In the genomic region with DNA sequence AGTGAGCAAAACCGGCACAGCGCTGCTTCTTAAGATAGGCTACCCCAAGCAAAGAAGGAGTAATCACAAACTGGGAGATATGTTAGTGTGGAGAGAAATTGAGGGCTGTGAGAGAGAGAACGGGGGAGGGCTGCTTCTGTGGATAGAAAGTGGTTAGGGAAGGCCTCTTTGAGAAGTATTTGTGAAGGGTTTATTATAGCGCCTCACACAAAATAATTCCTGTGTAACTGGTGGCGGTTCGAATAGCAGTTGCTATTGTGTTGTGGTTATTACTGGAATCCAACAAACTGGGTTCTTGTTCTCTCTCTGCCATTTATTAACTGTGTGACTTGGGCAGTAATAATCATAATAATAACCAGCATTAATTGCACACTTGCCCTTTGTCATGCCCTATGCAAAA, we compare ENCODE assay signal across 18 cellular contexts.
"Had no signal": no experiment of that assay in that cellular context is flagged by ENCODE, and none has a peak within 500 bp of the region (broad histone marks: within the 10 kb centered on the region; RNA-seq: fewer than 3 reads in every experiment).

No MANE protein-coding gene starts in this region.

- H3K27me3 ChIP-seq: sigmoid colon, vagina had no signal

- ATAC-seq: activated CD8-positive, alpha-beta memory T cell treated with anti-CD3 and anti-CD28 coated beads, Interleukin-2, amount 10 ng/mL, durations not matched to agents 7 days and 5 days; activated naive CD4-positive, alpha-beta T cell treated with anti-CD3 and anti-CD28 coated beads, Interleukin-2, amount 50 U/mL, for 72 hours; effector memory CD8-positive, alpha-beta T cell; left colon; psoas muscle had no signal

- H3K4me3 ChIP-seq: lung, psoas muscle, sigmoid colon, vagina had no signal

- H3K9me3 ChIP-seq: psoas muscle, sigmoid colon, vagina had no signal

- H3K4me3 Mint-ChIP-seq: activated CD8-positive, alpha-beta memory T cell treated with anti-CD3 and anti-CD28 coated beads, Interleukin-2, amount 10 ng/mL, durations not matched to agents 7 days and 5 days; activated T-helper 1 cell treated with anti-CD3 and anti-CD28 coated beads, Interleukin-12 subunit alpha, Interleukin-12 subunit beta, Interleukin-2, Interleukin-4 antibody, amounts not matched to agents 30 ng/mL and 10 ng/mL and 1 ng/mL, durations not matched to agents 14 hours and 24 hours and 36 hours; dendritic cell treated with granulocyte-macrophage colony-stimulating factor and Interleukin-4, amounts not matched to agents 40 ng/mL and 50 ng/mL, for 4 days; effector memory CD8-positive, alpha-beta T cell; nephron had no signal

- DNase-seq: activated CD4-positive, alpha-beta T cell treated with anti-CD3 and anti-CD28 coated beads, Interleukin-2, amount 50 U/mL, for 48 hours; activated CD4-positive, CD25-positive, alpha-beta regulatory T cell; activated CD8-positive, alpha-beta memory T cell treated with anti-CD3 and anti-CD28 coated beads, Interleukin-2, amount 10 ng/mL, durations not matched to agents 7 days and 5 days; cerebellar nuclear complex; effector memory CD8-positive, alpha-beta T cell; left colon; midbrain; psoas muscle; sigmoid colon; stimulated activated CD4-positive, alpha-beta T cell treated with anti-CD3 and anti-CD28 coated beads, Interleukin-2, amount 100 ng/mL, for 48 hours; stimulated activated CD8-positive, alpha-beta memory T cell treated with anti-CD3 and anti-CD28 coated beads, Interleukin-4, amount 100 ng/mL, for 48 hours had no signal

- H3K27ac Mint-ChIP-seq: activated CD8-positive, alpha-beta memory T cell treated with anti-CD3 and anti-CD28 coated beads, Interleukin-2, amount 10 ng/mL, durations not matched to agents 7 days and 5 days; activated T-helper 1 cell treated with anti-CD3 and anti-CD28 coated beads, Interleukin-12 subunit alpha, Interleukin-12 subunit beta, Interleukin-2, Interleukin-4 antibody, amounts not matched to agents 30 ng/mL and 10 ng/mL and 1 ng/mL, durations not matched to agents 14 hours and 24 hours and 36 hours; dendritic cell treated with granulocyte-macrophage colony-stimulating factor and Interleukin-4, amounts not matched to agents 40 ng/mL and 50 ng/mL, for 4 days; nephron had no signal

- H3K4me1 ChIP-seq: psoas muscle had no signal

- H3K27me3 Mint-ChIP-seq: activated CD8-positive, alpha-beta memory T cell treated with anti-CD3 and anti-CD28 coated beads, Interleukin-2, amount 10 ng/mL, durations not matched to agents 7 days and 5 days; dendritic cell treated with granulocyte-macrophage colony-stimulating factor and Interleukin-4, amounts not matched to agents 40 ng/mL and 50 ng/mL, for 4 days; effector memory CD8-positive, alpha-beta T cell had no signal

- H3K9me3 Mint-ChIP-seq: activated naive CD4-positive, alpha-beta T cell treated with anti-CD3 and anti-CD28 coated beads, Interleukin-2, amount 50 U/mL, for 72 hours; activated T-helper 1 cell treated with anti-CD3 and anti-CD28 coated beads, Interleukin-12 subunit alpha, Interleukin-12 subunit beta, Interleukin-2, Interleukin-4 antibody, amounts not matched to agents 30 ng/mL and 10 ng/mL and 1 ng/mL, durations not matched to agents 14 hours and 24 hours and 36 hours; dendritic cell treated with granulocyte-macrophage colony-stimulating factor and Interleukin-4, amounts not matched to agents 40 ng/mL and 50 ng/mL, for 4 days; effector memory CD8-positive, alpha-beta T cell; nephron had no signal

- H3K27ac ChIP-seq: epithelial cell of prostate, psoas muscle, vagina had no signal
